9 cellular contexts compared by ENCODE assay signal in the genomic region with DNA sequence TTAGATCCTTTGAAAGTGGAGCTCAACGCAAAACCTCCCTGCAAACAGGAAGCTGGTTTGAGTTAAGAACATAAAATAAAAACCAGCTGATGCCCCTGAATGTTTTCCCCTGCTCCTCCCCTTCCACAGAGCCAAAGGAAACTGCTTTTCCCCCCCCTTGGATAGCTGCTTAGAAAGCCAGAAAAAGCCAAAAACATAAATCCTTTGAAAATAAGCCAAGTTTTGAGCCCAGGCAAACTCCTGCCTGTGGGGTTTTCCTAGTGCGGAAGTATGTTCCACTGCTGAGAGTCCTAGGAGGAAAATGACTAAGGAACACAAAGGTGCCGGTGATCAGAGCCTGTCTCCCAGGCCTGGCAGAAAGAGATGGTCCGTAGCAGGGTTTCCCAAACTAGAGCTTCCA. TPM values are rescaled to one million over a fixed set of nuclear protein-coding genes. Genes with fewer than 3 reads are reported as not detected.
DNase-seq lines count a peak whose midpoint lies in the region; ATAC-seq, FAIRE-seq and TF ChIP-seq lines count a peak whose summit lies in the region.
"Had no signal": no experiment of that assay in that cellular context is flagged by ENCODE, and none has a peak within 500 bp of the region (broad histone marks: within the 10 kb centered on the region; RNA-seq: fewer than 3 reads in every experiment).

No MANE protein-coding gene starts in this region.

- no TSS peak for BruUV-seq in HepG2 (replicated peaks; lab: Mats Ljungman, UMichigan)

- H3K4me1 ChIP-seq in KMS-11 (ENCODE audit: low read depth, poor library complexity, severe bottlenecking) (peaks cover 39% of the 10 kb centered on the region), HepG2 (ENCODE audit: insufficient read depth, low read length) (peaks cover 39% of the 10 kb centered on the region), thyroid gland (peaks cover 56 to 72% of the 10 kb centered on the region in 2 donors), HAP-1 (no peaks in the 10 kb centered on the region)

- H3K9me3 ChIP-seq in HepG2 (ENCODE audit: low read length) = no peaks in the 10 kb centered on the region
- no peaks in the 10 kb centered on the region for H3K9me3 ChIP-seq in thyroid gland
- H3K9me3 ChIP-seq in HAP-1 = peaks cover 2% of the 10 kb centered on the region; the same call in 1 of the 2 replicates

- H3K4me1 Mint-ChIP-seq in activated CD8-positive, alpha-beta memory T cell treated with anti-CD3 and anti-CD28 coated beads, Interleukin-2, amount 10 ng/mL, durations not matched to agents 7 days and 5 days = peaks cover 13% of the 10 kb centered on the region

- H3K79me2 ChIP-seq in KMS-11 (ENCODE audit: insufficient read depth, low read depth) = no peaks in the 10 kb centered on the region
- H3K79me2 ChIP-seq in HepG2 (ENCODE audit: insufficient read depth, low read length) = peaks cover 1% of the 10 kb centered on the region

- H3K36me3 Mint-ChIP-seq in activated CD8-positive, alpha-beta memory T cell treated with anti-CD3 and anti-CD28 coated beads, Interleukin-2, amount 10 ng/mL, durations not matched to agents 7 days and 5 days = peaks cover 10% of the 10 kb centered on the region

- no peak for TF ChIP-seq POLR2A in HepG2 (IDR thresholded peaks at IDR 0.05; ENCODE audit: insufficient read depth in 1 of 2, low read depth in 2 of 2, low read length in 2 of 2)
- TF ChIP-seq POLR2A in thyroid gland (IDR thresholded peaks at IDR 0.05) = no peak

- H3K27ac ChIP-seq in KMS-11 = no peak overlapping the region; the same call in 1 of the 2 replicates
- peak overlapping the region; percentile 47 for H3K27ac ChIP-seq in cingulate gyrus (ENCODE audit: low read depth, low read length)
- peak overlapping the region; percentile 54 for H3K27ac ChIP-seq in HepG2 (ENCODE audit: extremely low read length, insufficient read depth, low read length)
- H3K27ac ChIP-seq in thyroid gland = peak overlapping the region; percentile 43 to 73 (median 72)

- no peak for FAIRE-seq in HepG2 (lab: Jason Lieb, UNC)

- TF ChIP-seq RAD21 in HepG2 (CRISPR knock-in tag; IDR thresholded peaks at IDR 0.05) = no peak

- peak overlapping the region; percentile 6; the same call in 1 of the 2 replicates for H3K4me2 ChIP-seq in KMS-11
- H3K4me2 ChIP-seq in HepG2 (ENCODE audit: low read depth, low read length) = peak overlapping the region; percentile 16; the same call in 1 of the 2 replicates

- TF ChIP-seq EP300 in HepG2 (IDR thresholded peaks at IDR 0.05; ENCODE audit: low read depth in 2 of 2, low read length in 2 of 2) (no peak), HepG2 (CRISPR knock-in tag; IDR thresholded peaks at IDR 0.05; ENCODE audit: borderline replicate concordance) (no peak)

- no peak overlapping the region for H2AFZ ChIP-seq in KMS-11 (ENCODE audit: low read depth)
- no peak overlapping the region for H2AFZ ChIP-seq in HepG2 (ENCODE audit: low read length)

- 73% methylated on average over 4 of the region's 4 CpGs for WGBS in HepG2 (ENCODE audit: low lambda C conversion rate)
- 30 to 45% methylated on average over 4 of the region's 4 CpGs for WGBS in thyroid gland, 2 donors

- intact Hi-C loops in HepG2 (cut with micrococcal nuclease; ENCODE audit: unreplicated experiment) (no loop called here), thyroid gland (cut with DNase I) (no loop called here)

- H3K27me3 ChIP-seq in KMS-11 (ENCODE audit: insufficient read depth, low read depth) = no peaks in the 10 kb centered on the region
- H3K27me3 ChIP-seq in HepG2 (ENCODE audit: control insufficient read depth in 1 of 2, insufficient read depth in 2 of 2, low read length in 2 of 2) = no peaks in the 10 kb centered on the region
- no peaks in the 10 kb centered on the region for H3K27me3 ChIP-seq in thyroid gland
- no peaks in the 10 kb centered on the region for H3K27me3 ChIP-seq in HAP-1 (ENCODE audit: low read depth)

- H3K9ac ChIP-seq in KMS-11 = no peak overlapping the region
- no peak overlapping the region for H3K9ac ChIP-seq in HepG2 (ENCODE audit: insufficient read depth, low read depth, low read length)

- H4K20me1 ChIP-seq in KMS-11 (ENCODE audit: insufficient read depth) (no peaks in the 10 kb centered on the region), HepG2 (ENCODE audit: insufficient read depth, low read length) (no peaks in the 10 kb centered on the region)

- no peak overlapping the region for H3K4me3 ChIP-seq in KMS-11 (IDR thresholded peaks at IDR 0.05; ENCODE audit: insufficient read depth, low read depth, low read length)
- no peak overlapping the region for H3K4me3 ChIP-seq in HepG2 (replicated peaks in 1 of 3; ENCODE audit: insufficient read depth in 1 of 3, low read depth in 2 of 3, low read length in 3 of 3)
- H3K4me3 ChIP-seq in thyroid gland (replicated peaks in 1 of 3) = no peak overlapping the region
- H3K4me3 ChIP-seq in HAP-1 = no peak overlapping the region

- ATAC-seq in HepG2 = no peak; the same call in 2 of the 3 replicates
- no peak for ATAC-seq in activated CD8-positive, alpha-beta memory T cell treated with anti-CD3 and anti-CD28 coated beads, Interleukin-2, amount 10 ng/mL, durations not matched to agents 7 days and 5 days

- H3K36me3 ChIP-seq in KMS-11 (ENCODE audit: insufficient read depth) (no peaks in the 10 kb centered on the region), HepG2 (replicated peaks in 1 of 2; ENCODE audit: control insufficient read depth in 1 of 2, insufficient read depth in 2 of 2, low read length in 2 of 2) (no peaks in the 10 kb centered on the region), thyroid gland (no peaks in the 10 kb centered on the region), HAP-1 (replicated peaks) (0 out of 2 replicates have a peak, but pooled peaks cover 2% of the 10 kb centered on the region)

- POLR2A ChIA-PET in HepG2 (lab: Yijun Ruan, JAX) = no interaction called here

- no peak overlapping the region for H3K27ac Mint-ChIP-seq in activated CD8-positive, alpha-beta memory T cell treated with anti-CD3 and anti-CD28 coated beads, Interleukin-2, amount 10 ng/mL, durations not matched to agents 7 days and 5 days

- no peak for TF ChIP-seq CTCF in KMS-11 (conservative IDR thresholded peaks at IDR 0.05; ENCODE audit: low read depth, low read length)
- no peak for TF ChIP-seq CTCF in HepG2 (CRISPR knock-in tag; IDR thresholded peaks at IDR 0.05)
- no peak for TF ChIP-seq CTCF in thyroid gland (IDR thresholded peaks at IDR 0.05)

- no peaks in the 10 kb centered on the region for H3K27me3 Mint-ChIP-seq in activated CD8-positive, alpha-beta memory T cell treated with anti-CD3 and anti-CD28 coated beads, Interleukin-2, amount 10 ng/mL, durations not matched to agents 7 days and 5 days

- H3K4me3 Mint-ChIP-seq in activated CD8-positive, alpha-beta memory T cell treated with anti-CD3 and anti-CD28 coated beads, Interleukin-2, amount 10 ng/mL, durations not matched to agents 7 days and 5 days = no peak overlapping the region

- CTCF ChIA-PET in HepG2 (lab: Yijun Ruan, JAX; ENCODE audit: low intra/inter-chr PET ratio, low total read pairs) = no interaction called here
- CTCF ChIA-PET in activated CD8-positive, alpha-beta memory T cell treated with anti-CD3 and anti-CD28 coated beads, Interleukin-2, amount 10 ng/mL, durations not matched to agents 7 days and 5 days (lab: Charles Lee) = interaction anchor here (0.6 to 7.7 kb wide), 4 partner anchors 13 to 646 kb away, joined by 3 to 47 read pairs (median 7); a partner anchor contains a TSS

- peak; percentile 32 for DNase-seq in HepG2 (ENCODE audit: low spot score)
- no peak for DNase-seq in thyroid gland
- no peak for DNase-seq in HAP-1 (ENCODE audit: low spot score in 2 of 2)
- DNase-seq in activated CD8-positive, alpha-beta memory T cell treated with anti-CD3 and anti-CD28 coated beads, Interleukin-2, amount 10 ng/mL, durations not matched to agents 7 days and 5 days = no peak
- no peak for DNase-seq in stimulated activated CD4-positive, alpha-beta T cell treated with anti-CD3 and anti-CD28 coated beads, Interleukin-15, amount 100 ng/mL, for 24 hours
- DNase-seq: activated gamma-delta T cell, MV-4-11 had no signal

- in situ Hi-C loops in HepG2 (cut with HindIII; ENCODE audit: extremely low pct_ligation_motif_present, low pct_unique_long_range_greater_than_20kb) (no loop called here), HAP-1 (cut with MboI; ENCODE audit: low sequenced_read_pairs) (no loop called here)

- H3K9me3 Mint-ChIP-seq in activated CD8-positive, alpha-beta memory T cell treated with anti-CD3 and anti-CD28 coated beads, Interleukin-2, amount 10 ng/mL, durations not matched to agents 7 days and 5 days (ENCODE audit: low read depth) = no peaks in the 10 kb centered on the region

RNA-seq across cellular contexts. Expression of a gene that starts 22.2 kb away (rescaled TPM):
- total RNA-seq in HepG2 (2016; rRNA removed; fragmentation: Illumina TruSeq; extraction: Trizol) = 3.9 and 7.3 TPM in 2 replicates
- 2.9 and 4.5 TPM in 2 replicates for total RNA-seq in HepG2 (2016; cell fraction: cytosol; rRNA removed; fragmentation: Illumina TruSeq; extraction: Trizol; ENCODE audit: low read depth)
- total RNA-seq in HepG2 (2016; cell fraction: insoluble cytoplasmic fraction; rRNA removed; fragmentation: Illumina TruSeq; extraction: Trizol) = 3.2 and 7.7 TPM in 2 replicates
- 2.3 and 2.4 TPM in 2 replicates for total RNA-seq in HepG2 (2016; cell fraction: membrane; rRNA removed; fragmentation: Illumina TruSeq; extraction: Trizol)
- total RNA-seq in HepG2 (2016; cell fraction: nucleus; rRNA removed; fragmentation: Illumina TruSeq; extraction: Trizol) = 12.3 and 15.3 TPM in 2 replicates
- 3.0 and 4.7 TPM in 2 replicates for polyA plus RNA-seq in HepG2 (2011; rRNA removed)
- 0.88 and 1.0 TPM in 2 replicates for polyA plus RNA-seq in HepG2 (2011; cell fraction: cytosol; rRNA removed)
- polyA plus RNA-seq in HepG2 (2011; cell fraction: nucleus; rRNA removed) = 26.1 and 64.5 TPM in 2 replicates
- polyA plus RNA-seq in HepG2 (2012) = 3.9 and 4.1 TPM in 2 replicates
- polyA plus RNA-seq in HepG2 (2016; cell fraction: cytosol; fragmentation: Illumina TruSeq; extraction: Trizol; ENCODE audit: low read depth) = 0.11 and 0.12 TPM in 2 replicates
- polyA plus RNA-seq in HepG2 (2016; cell fraction: insoluble cytoplasmic fraction; fragmentation: Illumina TruSeq; extraction: Trizol; ENCODE audit: low read depth) = 0.94 and 1.7 TPM in 2 replicates
- polyA plus RNA-seq in HepG2 (2016; cell fraction: membrane; fragmentation: Illumina TruSeq; extraction: Trizol; ENCODE audit: low read depth) = 0.27 and 0.49 TPM in 2 replicates
- polyA plus RNA-seq in HepG2 (2016; cell fraction: nucleus; fragmentation: Illumina TruSeq; extraction: Trizol; ENCODE audit: insufficient read depth, low read depth) = 19.4 and 21.3 TPM in 2 replicates
- polyA minus RNA-seq in HepG2 (2011; rRNA and poly(A)+ RNA removed; ENCODE audit: low replicate concordance) = 17.2 and 24.6 TPM in 2 replicates
- 3.0 and 3.1 TPM in 2 replicates for polyA minus RNA-seq in HepG2 (2011; cell fraction: cytosol; rRNA and poly(A)+ RNA removed)
- 23.3 and 23.4 TPM in 2 replicates for polyA minus RNA-seq in HepG2 (2011; cell fraction: nucleus; rRNA and poly(A)+ RNA removed)
- 10 to 100 TPM; 25.4 to 40.5 (median 33.6) TPM for total RNA-seq in thyroid gland
- 10 to 100 TPM; 24.7 to 33.1 TPM for total RNA-seq in activated CD8-positive, alpha-beta memory T cell treated with anti-CD3 and anti-CD28 coated beads, Interleukin-2, amount 10 ng/mL, durations not matched to agents 7 days and 5 days

RNA-seq across cellular contexts. Expression of a gene that starts 31.4 kb away (rescaled TPM):
- total RNA-seq in HepG2 (2016; rRNA removed; fragmentation: Illumina TruSeq; extraction: Trizol) (5.4 and 7.1 TPM in 2 replicates), thyroid gland (10 to 100 TPM; 18.8 to 36.6 (median 28.3) TPM)
- total RNA-seq in HepG2 (2016; cell fraction: cytosol; rRNA removed; fragmentation: Illumina TruSeq; extraction: Trizol; ENCODE audit: low read depth) = 0.40 and 0.53 TPM in 2 replicates
- total RNA-seq in HepG2 (2016; cell fraction: insoluble cytoplasmic fraction; rRNA removed; fragmentation: Illumina TruSeq; extraction: Trizol) = 6.2 and 6.5 TPM in 2 replicates
- total RNA-seq in HepG2 (2016; cell fraction: membrane; rRNA removed; fragmentation: Illumina TruSeq; extraction: Trizol) = 2.0 and 2.1 TPM in 2 replicates
- 7.6 and 8.2 TPM in 2 replicates for total RNA-seq in HepG2 (2016; cell fraction: nucleus; rRNA removed; fragmentation: Illumina TruSeq; extraction: Trizol)
- 6.4 and 7.2 TPM in 2 replicates for polyA plus RNA-seq in HepG2 (2011; rRNA removed)
- 4.5 and 4.9 TPM in 2 replicates for polyA plus RNA-seq in HepG2 (2011; cell fraction: cytosol; rRNA removed)
- polyA plus RNA-seq in HepG2 (2011; cell fraction: nucleus; rRNA removed) = 22.2 and 32.3 TPM in 2 replicates
- 3.7 and 5.4 TPM in 2 replicates for polyA plus RNA-seq in HepG2 (2012)
- 2.3 TPM in 2 replicates for polyA plus RNA-seq in HepG2 (2016; cell fraction: cytosol; fragmentation: Illumina TruSeq; extraction: Trizol; ENCODE audit: low read depth)
- 5.3 and 6.2 TPM in 2 replicates for polyA plus RNA-seq in HepG2 (2016; cell fraction: insoluble cytoplasmic fraction; fragmentation: Illumina TruSeq; extraction: Trizol; ENCODE audit: low read depth)
- polyA plus RNA-seq in HepG2 (2016; cell fraction: membrane; fragmentation: Illumina TruSeq; extraction: Trizol; ENCODE audit: low read depth) = 2.5 and 2.6 TPM in 2 replicates
- polyA plus RNA-seq in HepG2 (2016; cell fraction: nucleus; fragmentation: Illumina TruSeq; extraction: Trizol; ENCODE audit: insufficient read depth, low read depth) = 17.3 and 19.5 TPM in 2 replicates
- 7.1 and 9.6 TPM in 2 replicates for polyA minus RNA-seq in HepG2 (2011; rRNA and poly(A)+ RNA removed; ENCODE audit: low replicate concordance)
- 1.2 and 4.6 TPM in 2 replicates for polyA minus RNA-seq in HepG2 (2011; cell fraction: cytosol; rRNA and poly(A)+ RNA removed)
- polyA minus RNA-seq in HepG2 (2011; cell fraction: nucleus; rRNA and poly(A)+ RNA removed) = 3.2 and 8.8 TPM in 2 replicates
- total RNA-seq in activated CD8-positive, alpha-beta memory T cell treated with anti-CD3 and anti-CD28 coated beads, Interleukin-2, amount 10 ng/mL, durations not matched to agents 7 days and 5 days = 10 to 100 TPM; 12.0 to 21.9 TPM

RNA-seq across cellular contexts. Expression of a gene that starts 42.2 kb away (rescaled TPM):
- 0.55 and 5.1 TPM in 2 replicates for total RNA-seq in HepG2 (2016; rRNA removed; fragmentation: Illumina TruSeq; extraction: Trizol)
- 1.1 and 1.6 TPM in 2 replicates for total RNA-seq in HepG2 (2016; cell fraction: cytosol; rRNA removed; fragmentation: Illumina TruSeq; extraction: Trizol; ENCODE audit: low read depth)
- total RNA-seq in HepG2 (2016; cell fraction: insoluble cytoplasmic fraction; rRNA removed; fragmentation: Illumina TruSeq; extraction: Trizol) = 0.88 and 2.9 TPM in 2 replicates
- 0.55 and 1.1 TPM in 2 replicates for total RNA-seq in HepG2 (2016; cell fraction: membrane; rRNA removed; fragmentation: Illumina TruSeq; extraction: Trizol)
- 4.1 and 4.8 TPM in 2 replicates for total RNA-seq in HepG2 (2016; cell fraction: nucleus; rRNA removed; fragmentation: Illumina TruSeq; extraction: Trizol)
- 8.0 and 10.2 TPM in 2 replicates for polyA plus RNA-seq in HepG2 (2011; rRNA removed)
- 1.2 and 1.9 TPM in 2 replicates for polyA plus RNA-seq in HepG2 (2011; cell fraction: cytosol; rRNA removed)
- polyA plus RNA-seq in HepG2 (2011; cell fraction: nucleus; rRNA removed) = 51.3 and 67.9 TPM in 2 replicates
- 2.9 and 3.7 TPM in 2 replicates for polyA plus RNA-seq in HepG2 (2012)
- polyA plus RNA-seq in HepG2 (2016; cell fraction: cytosol; fragmentation: Illumina TruSeq; extraction: Trizol; ENCODE audit: low read depth) = 0.61 and 1.4 TPM in 2 replicates
- polyA plus RNA-seq in HepG2 (2016; cell fraction: insoluble cytoplasmic fraction; fragmentation: Illumina TruSeq; extraction: Trizol; ENCODE audit: low read depth) = 0.63 and 1.2 TPM in 2 replicates
- 1.0 and 1.5 TPM in 2 replicates for polyA plus RNA-seq in HepG2 (2016; cell fraction: membrane; fragmentation: Illumina TruSeq; extraction: Trizol; ENCODE audit: low read depth)
- polyA plus RNA-seq in HepG2 (2016; cell fraction: nucleus; fragmentation: Illumina TruSeq; extraction: Trizol; ENCODE audit: insufficient read depth, low read depth) = 15.6 and 20.4 TPM in 2 replicates
- 1.1 and 2.7 TPM in 2 replicates for polyA minus RNA-seq in HepG2 (2011; rRNA and poly(A)+ RNA removed; ENCODE audit: low replicate concordance)
- polyA minus RNA-seq in HepG2 (2011; cell fraction: cytosol; rRNA and poly(A)+ RNA removed) = 2.2 TPM in 1 of 2 replicates, not detected in the other
- 4.4 and 4.6 TPM in 2 replicates for polyA minus RNA-seq in HepG2 (2011; cell fraction: nucleus; rRNA and poly(A)+ RNA removed)
- 10 to 100 TPM in 1 of 4 donors, 1 to 10 TPM in 3; 6.2 to 13.0 (median 8.6) TPM for total RNA-seq in thyroid gland
- 1 to 10 TPM; 2.8 to 7.7 TPM for total RNA-seq in activated CD8-positive, alpha-beta memory T cell treated with anti-CD3 and anti-CD28 coated beads, Interleukin-2, amount 10 ng/mL, durations not matched to agents 7 days and 5 days
